ENCODE assay signal across 1 cellular context in genomic region chr7:75813781-75814236, GRCh38.
TF ChIP-seq lines count a peak whose summit lies in the region.

CCL24 (minus strand) TSS chr7:75813806; CDS start chr7:75813715, 91 bp downstream.

TF ChIP-seq in K562, 482 proteins besides CTCF, POLR2A, EP300 and RAD21 (continued from another document):
- TF ChIP-seq, protein P1, sequence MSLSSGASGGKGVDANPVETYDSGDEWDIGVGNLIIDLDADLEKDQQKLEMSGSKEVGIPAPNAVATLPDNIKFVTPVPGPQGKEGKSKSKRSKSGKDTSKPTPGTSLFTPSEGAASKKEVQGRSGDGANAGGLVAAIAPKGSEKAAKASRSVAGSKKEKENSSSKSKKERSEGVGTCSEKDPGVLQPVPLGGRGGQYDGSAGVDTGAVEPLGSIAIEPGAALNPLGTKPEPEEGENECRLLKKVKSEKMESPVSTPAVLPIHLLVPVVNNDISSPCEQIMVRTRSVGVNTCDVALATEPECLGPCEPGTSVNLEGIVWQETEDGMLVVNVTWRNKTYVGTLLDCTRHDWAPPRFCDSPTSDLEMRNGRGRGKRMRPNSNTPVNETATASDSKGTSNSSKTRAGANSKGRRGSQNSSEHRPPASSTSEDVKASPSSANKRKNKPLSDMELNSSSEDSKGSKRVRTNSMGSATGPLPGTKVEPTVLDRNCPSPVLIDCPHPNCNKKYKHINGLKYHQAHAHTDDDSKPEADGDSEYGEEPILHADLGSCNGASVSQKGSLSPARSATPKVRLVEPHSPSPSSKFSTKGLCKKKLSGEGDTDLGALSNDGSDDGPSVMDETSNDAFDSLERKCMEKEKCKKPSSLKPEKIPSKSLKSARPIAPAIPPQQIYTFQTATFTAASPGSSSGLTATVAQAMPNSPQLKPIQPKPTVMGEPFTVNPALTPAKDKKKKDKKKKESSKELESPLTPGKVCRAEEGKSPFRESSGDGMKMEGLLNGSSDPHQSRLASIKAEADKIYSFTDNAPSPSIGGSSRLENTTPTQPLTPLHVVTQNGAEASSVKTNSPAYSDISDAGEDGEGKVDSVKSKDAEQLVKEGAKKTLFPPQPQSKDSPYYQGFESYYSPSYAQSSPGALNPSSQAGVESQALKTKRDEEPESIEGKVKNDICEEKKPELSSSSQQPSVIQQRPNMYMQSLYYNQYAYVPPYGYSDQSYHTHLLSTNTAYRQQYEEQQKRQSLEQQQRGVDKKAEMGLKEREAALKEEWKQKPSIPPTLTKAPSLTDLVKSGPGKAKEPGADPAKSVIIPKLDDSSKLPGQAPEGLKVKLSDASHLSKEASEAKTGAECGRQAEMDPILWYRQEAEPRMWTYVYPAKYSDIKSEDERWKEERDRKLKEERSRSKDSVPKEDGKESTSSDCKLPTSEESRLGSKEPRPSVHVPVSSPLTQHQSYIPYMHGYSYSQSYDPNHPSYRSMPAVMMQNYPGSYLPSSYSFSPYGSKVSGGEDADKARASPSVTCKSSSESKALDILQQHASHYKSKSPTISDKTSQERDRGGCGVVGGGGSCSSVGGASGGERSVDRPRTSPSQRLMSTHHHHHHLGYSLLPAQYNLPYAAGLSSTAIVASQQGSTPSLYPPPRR (CRISPR knock-in tag; IDR thresholded peaks at IDR 0.05; ENCODE audit: borderline replicate concordance): 0 out of 2 replicates have a peak, but pooled peaks have one; percentile 19
- TF ChIP-seq IRF2 (CRISPR knock-in tag; IDR thresholded peaks at IDR 0.05) (no peak), PHB2 (IDR thresholded peaks at IDR 0.05; ENCODE audit: low read depth) (no peak), ZNF586 (CRISPR knock-in tag; conservative IDR thresholded peaks at IDR 0.05) (no peak), ZNF274 (IDR thresholded peaks at IDR 0.05; ENCODE audit: borderline replicate concordance, low read depth, low read length) (no peak), STAT5B (CRISPR knock-in tag; IDR thresholded peaks at IDR 0.05) (no peak), HNRNPUL1 (IDR thresholded peaks at IDR 0.05; ENCODE audit: low read length) (no peak), RNF2 (IDR thresholded peaks at IDR 0.05) (peak; percentile 69; the same call in 1 of the 2 replicates), GATAD2A (IDR thresholded peaks at IDR 0.05) (0 out of 2 replicates have a peak, but pooled peaks have one; percentile 35), CBX3 (IDR thresholded peaks at IDR 0.05; ENCODE audit: borderline replicate concordance in 1 of 2, low read length in 2 of 2) (peak in 1 of 2 experiments; percentile 55; a peak in 1 of 3 replicates), XRCC4 (IDR thresholded peaks at IDR 0.05; ENCODE audit: extremely low read depth, insufficient read depth, insufficient read length) (no peak), SMARCA5 (IDR thresholded peaks at IDR 0.05) (peak; percentile 52; the same call in 1 of the 2 replicates), SIN3B (IDR thresholded peaks at IDR 0.05; ENCODE audit: low read depth) (no peak), E2F3 (CRISPR knock-in tag; IDR thresholded peaks at IDR 0.05) (no peak), SAFB (IDR thresholded peaks at IDR 0.05; ENCODE audit: borderline replicate concordance, low read depth, low read length) (no peak), HDAC3 (IDR thresholded peaks at IDR 0.05; ENCODE audit: borderline replicate concordance, partially characterized antibody) (no peak), ZNF311 (CRISPR knock-in tag; IDR thresholded peaks at IDR 0.05) (no peak), ZFP36 (IDR thresholded peaks at IDR 0.05; ENCODE audit: low read depth, low read length, partially characterized antibody) (peak; percentile 42), NBN (IDR thresholded peaks at IDR 0.05; ENCODE audit: low read depth) (no peak; the same call in 1 of the 2 replicates), ZNF707 (CRISPR knock-in tag; conservative IDR thresholded peaks at IDR 0.05) (no peak), ARID1B (IDR thresholded peaks at IDR 0.05) (peak; percentile 76), TRIM28 (IDR thresholded peaks at IDR 0.05) (no peak), DPF2 (IDR thresholded peaks at IDR 0.05) (peak; percentile 74), SMAD2 (IDR thresholded peaks at IDR 0.05; ENCODE audit: low read depth, low read length) (no peak), BCOR (IDR thresholded peaks at IDR 0.05) (peak; percentile 77; the same call in 1 of the 2 replicates), CHD2 (IDR thresholded peaks at IDR 0.05; ENCODE audit: low read depth, low read length) (no peak), FOXK1 (CRISPR knock-in tag; IDR thresholded peaks at IDR 0.05; ENCODE audit: borderline replicate concordance) (0 out of 2 replicates have a peak, but pooled peaks have one; percentile 36), ZNF75A (CRISPR knock-in tag; IDR thresholded peaks at IDR 0.05) (no peak), MIER1 (IDR thresholded peaks at IDR 0.05; ENCODE audit: low read depth) (no peak), RCOR1 (IDR thresholded peaks at IDR 0.05; ENCODE audit: borderline replicate concordance in 1 of 2, low read depth in 2 of 2, low read length in 2 of 2) (peak in 1 of 2 experiments; percentile 96; a peak in 2 of 4 replicates), ZNF24 (IDR thresholded peaks at IDR 0.05) (peak; percentile 99), HDAC2 (IDR thresholded peaks at IDR 0.05) (peak; percentile 68; the same call in 1 of the 2 replicates), ZFX (CRISPR knock-in tag; IDR thresholded peaks at IDR 0.05) (peak; percentile 42; the same call in 1 of the 2 replicates), ATF7 (IDR thresholded peaks at IDR 0.05) (peak; percentile 42; the same call in 1 of the 2 replicates), CBFA2T3 (IDR thresholded peaks at IDR 0.05) (peak; percentile 34; the same call in 1 of the 2 replicates), ETV6 (IDR thresholded peaks at IDR 0.05; ENCODE audit: borderline replicate concordance in 1 of 2, low read depth in 2 of 2, low read length in 1 of 2) (peak; percentile 49 to 83; a peak in 2 of 4 replicates), ETV6 (CRISPR knock-in tag; IDR thresholded peaks at IDR 0.05; ENCODE audit: borderline replicate concordance) (no peak), ZNF668 (CRISPR knock-in tag; IDR thresholded peaks at IDR 0.05) (0 out of 2 replicates have a peak, but pooled peaks have one; percentile 36), CBX5 (IDR thresholded peaks at IDR 0.05; ENCODE audit: borderline replicate concordance, low read depth) (0 out of 2 replicates have a peak, but pooled peaks have one; percentile 46), KDM1A (IDR thresholded peaks at IDR 0.05) (peak; percentile 68 to 70), IFI16 (CRISPR knock-in tag; IDR thresholded peaks at IDR 0.05) (no peak), GATA2 (CRISPR knock-in tag; IDR thresholded peaks at IDR 0.05) (peak; percentile 9; the same call in 1 of the 2 replicates), RHOXF2B (CRISPR knock-in tag; conservative IDR thresholded peaks at IDR 0.05) (no peak), MCM2 (IDR thresholded peaks at IDR 0.05; ENCODE audit: low read depth) (no peak), ADNP (tag; IDR thresholded peaks at IDR 0.05) (peak; percentile 76), RBM22 (IDR thresholded peaks at IDR 0.05; ENCODE audit: low read depth, low read length, poor library complexity, severe bottlenecking) (no peak), SOX6 (IDR thresholded peaks at IDR 0.05) (peak; percentile 83), SMARCB1 (IDR thresholded peaks at IDR 0.05; ENCODE audit: insufficient read length, low read depth) (no peak), MEF2A (IDR thresholded peaks at IDR 0.05; ENCODE audit: control insufficient read depth, low read depth, low read length) (0 out of 2 replicates have a peak, but pooled peaks have one; percentile 29), ZNF764 (CRISPR knock-in tag; IDR thresholded peaks at IDR 0.05; ENCODE audit: low read depth) (no peak), ZNF561 (CRISPR knock-in tag; conservative IDR thresholded peaks at IDR 0.05) (no peak), NCOA1 (IDR thresholded peaks at IDR 0.05; ENCODE audit: low read depth) (0 out of 2 replicates have a peak, but pooled peaks have one; percentile 48), ZBTB7A (IDR thresholded peaks at IDR 0.05; ENCODE audit: borderline replicate concordance, control insufficient read depth, low read depth, low read length) (peak; percentile 65; the same call in 1 of the 2 replicates), FOXJ3 (CRISPR knock-in tag; IDR thresholded peaks at IDR 0.05) (no peak), FOXP1 (CRISPR knock-in tag; IDR thresholded peaks at IDR 0.05) (peak; percentile 78; the same call in 1 of the 2 replicates), NFE2 (IDR thresholded peaks at IDR 0.05; ENCODE audit: low read depth) (peak; percentile 42), KAT2B (IDR thresholded peaks at IDR 0.05; ENCODE audit: low read depth, low read length) (no peak), PHF21A (IDR thresholded peaks at IDR 0.05; ENCODE audit: borderline replicate concordance, low read depth) (no peak), LEF1 (IDR thresholded peaks at IDR 0.05) (peak; percentile 48; the same call in 1 of the 2 replicates), KDM4B (IDR thresholded peaks at IDR 0.05; ENCODE audit: borderline replicate concordance in 2 of 2, low read depth in 1 of 2) (0 out of 4 replicates have a peak, but pooled peaks of 1 of the 2 experiments have one; percentile 21), MAX (CRISPR knock-in tag; IDR thresholded peaks at IDR 0.05) (no peak), ZNF197 (CRISPR knock-in tag; IDR thresholded peaks at IDR 0.05; ENCODE audit: low read depth) (no peak), CC2D1A (IDR thresholded peaks at IDR 0.05) (no peak), ZEB2 (IDR thresholded peaks at IDR 0.05) (peak; percentile 38; the same call in 1 of the 2 replicates), TCF3 (CRISPR knock-in tag; IDR thresholded peaks at IDR 0.05) (peak; percentile 49), TEAD4 (IDR thresholded peaks at IDR 0.05; ENCODE audit: low read length) (peak; percentile 31; the same call in 1 of the 2 replicates), TEAD4 (CRISPR knock-in tag; IDR thresholded peaks at IDR 0.05; ENCODE audit: borderline replicate concordance) (0 out of 2 replicates have a peak, but pooled peaks have one; percentile 6), ZNF175 (CRISPR knock-in tag; IDR thresholded peaks at IDR 0.05; ENCODE audit: low read depth) (peak; percentile 53; the same call in 1 of the 2 replicates), SIX5 (IDR thresholded peaks at IDR 0.05; ENCODE audit: borderline replicate concordance in 1 of 2, insufficient read depth in 1 of 2, low read depth in 1 of 2, low read length in 2 of 2) (no peak), USF1 (CRISPR knock-in tag; IDR thresholded peaks at IDR 0.05) (no peak), RB1 (IDR thresholded peaks at IDR 0.05; ENCODE audit: low read depth) (peak; percentile 20; the same call in 1 of the 2 replicates), CREM (IDR thresholded peaks at IDR 0.05; ENCODE audit: low read depth) (peak; percentile 41), RBM25 (IDR thresholded peaks at IDR 0.05; ENCODE audit: low read depth, low read length, severe bottlenecking) (peak; percentile 36), TAF7 (tag; IDR thresholded peaks at IDR 0.05) (no peak)
- TF ChIP-seq, protein P2, sequence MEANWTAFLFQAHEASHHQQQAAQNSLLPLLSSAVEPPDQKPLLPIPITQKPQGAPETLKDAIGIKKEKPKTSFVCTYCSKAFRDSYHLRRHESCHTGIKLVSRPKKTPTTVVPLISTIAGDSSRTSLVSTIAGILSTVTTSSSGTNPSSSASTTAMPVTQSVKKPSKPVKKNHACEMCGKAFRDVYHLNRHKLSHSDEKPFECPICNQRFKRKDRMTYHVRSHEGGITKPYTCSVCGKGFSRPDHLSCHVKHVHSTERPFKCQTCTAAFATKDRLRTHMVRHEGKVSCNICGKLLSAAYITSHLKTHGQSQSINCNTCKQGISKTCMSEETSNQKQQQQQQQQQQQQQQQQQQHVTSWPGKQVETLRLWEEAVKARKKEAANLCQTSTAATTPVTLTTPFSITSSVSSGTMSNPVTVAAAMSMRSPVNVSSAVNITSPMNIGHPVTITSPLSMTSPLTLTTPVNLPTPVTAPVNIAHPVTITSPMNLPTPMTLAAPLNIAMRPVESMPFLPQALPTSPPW (CRISPR knock-in tag; IDR thresholded peaks at IDR 0.05): peak; percentile 87
- TF ChIP-seq, protein P3, sequence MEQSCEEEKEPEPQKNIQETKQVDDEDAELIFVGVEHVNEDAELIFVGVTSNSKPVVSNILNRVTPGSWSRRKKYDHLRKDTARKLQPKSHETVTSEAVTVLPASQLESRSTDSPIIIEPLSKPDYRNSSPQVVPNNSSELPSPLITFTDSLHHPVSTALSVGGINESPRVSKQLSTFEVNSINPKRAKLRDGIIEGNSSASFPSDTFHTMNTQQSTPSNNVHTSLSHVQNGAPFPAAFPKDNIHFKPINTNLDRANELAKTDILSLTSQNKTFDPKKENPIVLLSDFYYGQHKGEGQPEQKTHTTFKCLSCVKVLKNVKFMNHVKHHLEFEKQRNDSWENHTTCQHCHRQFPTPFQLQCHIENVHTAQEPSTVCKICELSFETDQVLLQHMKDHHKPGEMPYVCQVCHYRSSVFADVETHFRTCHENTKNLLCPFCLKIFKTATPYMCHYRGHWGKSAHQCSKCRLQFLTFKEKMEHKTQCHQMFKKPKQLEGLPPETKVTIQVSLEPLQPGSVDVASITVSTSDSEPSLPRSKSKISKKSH (CRISPR knock-in tag; IDR thresholded peaks at IDR 0.05): no peak
- TF ChIP-seq, protein P4, sequence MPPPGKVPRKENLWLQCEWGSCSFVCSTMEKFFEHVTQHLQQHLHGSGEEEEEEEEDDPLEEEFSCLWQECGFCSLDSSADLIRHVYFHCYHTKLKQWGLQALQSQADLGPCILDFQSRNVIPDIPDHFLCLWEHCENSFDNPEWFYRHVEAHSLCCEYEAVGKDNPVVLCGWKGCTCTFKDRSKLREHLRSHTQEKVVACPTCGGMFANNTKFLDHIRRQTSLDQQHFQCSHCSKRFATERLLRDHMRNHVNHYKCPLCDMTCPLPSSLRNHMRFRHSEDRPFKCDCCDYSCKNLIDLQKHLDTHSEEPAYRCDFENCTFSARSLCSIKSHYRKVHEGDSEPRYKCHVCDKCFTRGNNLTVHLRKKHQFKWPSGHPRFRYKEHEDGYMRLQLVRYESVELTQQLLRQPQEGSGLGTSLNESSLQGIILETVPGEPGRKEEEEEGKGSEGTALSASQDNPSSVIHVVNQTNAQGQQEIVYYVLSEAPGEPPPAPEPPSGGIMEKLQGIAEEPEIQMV (tag; conservative IDR thresholded peaks at IDR 0.05; ENCODE audit: low read depth): no peak
TF ChIP-seq in K562: peak in this region for 63.
